In the genomic region with DNA sequence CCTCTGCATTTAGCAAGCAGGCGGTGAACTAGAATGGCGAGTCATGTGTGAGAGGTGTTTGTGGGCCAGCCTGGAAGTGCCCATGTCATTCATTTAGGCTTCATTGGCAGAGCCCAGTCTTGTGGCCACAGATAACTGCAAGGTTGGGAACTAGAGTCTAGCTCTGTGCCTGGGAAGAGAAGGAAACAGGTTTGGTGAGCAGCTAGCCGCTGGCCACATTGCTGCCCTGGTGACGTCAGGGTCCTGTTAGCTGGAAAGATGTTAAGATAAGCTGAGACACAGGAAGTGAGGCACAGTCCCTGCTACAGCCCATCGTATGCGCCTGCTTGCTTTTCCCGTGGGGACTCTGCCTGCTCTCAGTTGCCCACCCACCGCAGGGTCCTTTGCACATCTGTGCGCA, we compare ENCODE assay signal across 13 cellular contexts.
A peak's percentile ranks its signal among the peaks of the same experiment; 100 is the strongest.
DNase-seq lines count a peak whose midpoint lies in the region; ATAC-seq and TF ChIP-seq lines count a peak whose summit lies in the region.
"Had no signal": no experiment of that assay in that cellular context is flagged by ENCODE, and none has a peak within 500 bp of the region (broad histone marks: within the 10 kb centered on the region; RNA-seq: fewer than 3 reads in every experiment).

No MANE protein-coding gene starts in this region.

- H3K9me3 ChIP-seq in BLaER1 treated with 17β-estradiol and CSF1 and Interleukin-3, amounts not matched to agents 10 nM and 100 nM (replicated peaks in 1 of 11): peaks cover 6 to 23% (median 16%) of the 10 kb centered on the region in 11 experiments; a peak in 18 of 22 replicates
- H3K9me3 ChIP-seq in SK-N-SH (no peaks in the 10 kb centered on the region), left lung (no peaks in the 10 kb centered on the region)
- H3K9me3 ChIP-seq: gastrocnemius medialis had no signal

- H3K4me3 ChIP-seq in BLaER1 treated with 17β-estradiol and CSF1 and Interleukin-3, amounts not matched to agents 10 nM and 100 nM: no peak overlapping the region
- no peak overlapping the region for H3K4me3 ChIP-seq in SK-N-SH (ENCODE audit: low read depth in 2 of 2, low read length in 1 of 2)
- no peak overlapping the region for H3K4me3 ChIP-seq in left lung
- H3K4me3 ChIP-seq: gastrocnemius medialis had no signal

- peaks cover 7 to 15% (median 10%) of the 10 kb centered on the region in 10 experiments; a peak in 18 of 20 replicates for H3K4me1 ChIP-seq in BLaER1 treated with 17β-estradiol and CSF1 and Interleukin-3, amounts not matched to agents 10 nM and 100 nM
- peaks cover 6 to 11% of the 10 kb centered on the region in 2 experiments; a peak in 2 of 4 replicates for H3K4me1 ChIP-seq in SK-N-SH (ENCODE audit: control insufficient read depth in 1 of 2, insufficient read depth in 2 of 2, low read depth in 1 of 2, low read length in 1 of 2)
- H3K4me1 ChIP-seq in left lung: no peaks in the 10 kb centered on the region
- H3K4me1 ChIP-seq: gastrocnemius medialis had no signal

- no peaks in the 10 kb centered on the region for H3K79me2 ChIP-seq in SK-N-SH (ENCODE audit: insufficient read depth)

- ATAC-seq in HG02571 (IDR thresholded peaks at IDR 0.05; ENCODE audit: unreplicated experiment) (no peak), left lung (no peak), GM19397 (IDR thresholded peaks at IDR 0.05; ENCODE audit: unreplicated experiment) (no peak)
- ATAC-seq: gastrocnemius medialis had no signal

- peak overlapping the region; percentile 1 to 53 (median 37); a peak in 16 of 22 replicates for H3K4me2 ChIP-seq in BLaER1 treated with 17β-estradiol and CSF1 and Interleukin-3, amounts not matched to agents 10 nM and 100 nM
- H3K4me2 ChIP-seq in SK-N-SH: no peak overlapping the region

- POLR2A ChIA-PET in SK-N-SH (lab: Yijun Ruan, JAX): no interaction called here

- TF ChIP-seq RAD21 in SK-N-SH (IDR thresholded peaks at IDR 0.05; ENCODE audit: low read length): no peak

- no peak for TF ChIP-seq EP300 in SK-N-SH (IDR thresholded peaks at IDR 0.05; ENCODE audit: borderline replicate concordance in 1 of 2, low read depth in 1 of 2, low read length in 1 of 2)

- peak overlapping the region in 4 of 11 experiments; percentile 13 to 26 (median 19); a peak in 7 of 22 replicates for H3K27ac ChIP-seq in BLaER1 treated with 17β-estradiol and CSF1 and Interleukin-3, amounts not matched to agents 10 nM and 100 nM
- no peak overlapping the region for H3K27ac ChIP-seq in SK-N-SH (ENCODE audit: low read depth in 2 of 2, low read length in 1 of 2)
- H3K27ac ChIP-seq in left lung: no peak overlapping the region
- H3K27ac ChIP-seq: gastrocnemius medialis had no signal

- no peak overlapping the region for H2AFZ ChIP-seq in SK-N-SH (ENCODE audit: low read depth)

- no peaks in the 10 kb centered on the region for H3F3A ChIP-seq in SK-N-SH (replicated peaks; ENCODE audit: insufficient read depth)

- WGBS in SK-N-SH (ENCODE audit: low lambda C conversion rate): 66% methylated on average over 8 of the region's 9 CpGs

- no peaks in the 10 kb centered on the region for H3K9me2 ChIP-seq in SK-N-SH

- H4K20me1 ChIP-seq in BLaER1 treated with 17β-estradiol and CSF1 and Interleukin-3, amounts not matched to agents 10 nM and 100 nM: peaks cover 0 to 24% (median 0%) of the 10 kb centered on the region in 11 experiments; a peak in 6 of 22 replicates
- no peaks in the 10 kb centered on the region for H4K20me1 ChIP-seq in SK-N-SH (ENCODE audit: insufficient read depth)

- DNase-seq in A172 (ENCODE audit: low spot score): peak; percentile 16
- DNase-seq in SK-N-SH: peak; percentile 77
- peak; percentile 13 for DNase-seq in hepatic stellate cell (ENCODE audit: low spot score)
- no peak for DNase-seq in left lung
- DNase-seq in NK-92 treated with Interleukin-12 subunit alpha and Interleukin-12 subunit beta, amount 100 ng/mL, for 24 hours (lab: John Stamatoyannopoulos, UW): no peak
- DNase-seq: CD4-positive, CD25-positive, alpha-beta regulatory T cell; effector CD8-positive, alpha-beta T cell; NCI-H1105 treated with DMSO at 0.1 percent for 48 hours; retina had no signal

- H3K9ac ChIP-seq in BLaER1 treated with 17β-estradiol and CSF1 and Interleukin-3, amounts not matched to agents 10 nM and 100 nM: no peak overlapping the region
- no peak overlapping the region for H3K9ac ChIP-seq in SK-N-SH

- CTCF ChIA-PET in SK-N-SH (lab: Yijun Ruan, JAX): interaction anchor here (1.0 kb wide), 1 partner anchor 122 kb away, joined by 4 read pairs; no protein-coding TSS in a partner anchor

- intact Hi-C loops in left lung (cut with DNase I): no loop called here

- no peak for TF ChIP-seq CTCF in SK-N-SH (IDR thresholded peaks at IDR 0.05)
- no peak for TF ChIP-seq CTCF in left lung (IDR thresholded peaks at IDR 0.05)

- no peaks in the 10 kb centered on the region; a peak in 2 of 22 replicates for H3K36me3 ChIP-seq in BLaER1 treated with 17β-estradiol and CSF1 and Interleukin-3, amounts not matched to agents 10 nM and 100 nM
- H3K36me3 ChIP-seq in SK-N-SH (replicated peaks in 1 of 2; ENCODE audit: control insufficient read depth in 1 of 2, insufficient read depth in 2 of 2, low read length in 1 of 2) (no peaks in the 10 kb centered on the region), left lung (no peaks in the 10 kb centered on the region)
- H3K36me3 ChIP-seq: gastrocnemius medialis had no signal

- H3K27me3 ChIP-seq in BLaER1 treated with 17β-estradiol and CSF1 and Interleukin-3, amounts not matched to agents 10 nM and 100 nM: no peaks in the 10 kb centered on the region
- H3K27me3 ChIP-seq in SK-N-SH (ENCODE audit: insufficient read depth) (no peaks in the 10 kb centered on the region), left lung (no peaks in the 10 kb centered on the region)
- H3K27me3 ChIP-seq: gastrocnemius medialis had no signal

TF ChIP-seq in SK-N-SH, 30 proteins besides CTCF, POLR2A, EP300 and RAD21:
- TF ChIP-seq YY1 (IDR thresholded peaks at IDR 0.05; ENCODE audit: low read depth) (no peak), GATA2 (CRISPR knock-in tag; IDR thresholded peaks at IDR 0.05) (peak; percentile 46; the same call in 1 of the 2 replicates), RXRA (IDR thresholded peaks at IDR 0.05; ENCODE audit: borderline replicate concordance, low read depth) (no peak), SMC3 (IDR thresholded peaks at IDR 0.05; ENCODE audit: low read depth, low read length) (no peak)

Comparison
In these comparisons a context has a peak if more than half of its experiments do, and no peak if none do; other contexts are left out.
1. DNase-seq: peak in A172 (single experiment), SK-N-SH (single experiment) and hepatic stellate cell (single experiment); none in left lung (0 of 2) and NK-92 treated with Interleukin-12 subunit alpha and Interleukin-12 subunit beta, amount 100 ng/mL, for 24 hours (single experiment).